In the genomic region with DNA sequence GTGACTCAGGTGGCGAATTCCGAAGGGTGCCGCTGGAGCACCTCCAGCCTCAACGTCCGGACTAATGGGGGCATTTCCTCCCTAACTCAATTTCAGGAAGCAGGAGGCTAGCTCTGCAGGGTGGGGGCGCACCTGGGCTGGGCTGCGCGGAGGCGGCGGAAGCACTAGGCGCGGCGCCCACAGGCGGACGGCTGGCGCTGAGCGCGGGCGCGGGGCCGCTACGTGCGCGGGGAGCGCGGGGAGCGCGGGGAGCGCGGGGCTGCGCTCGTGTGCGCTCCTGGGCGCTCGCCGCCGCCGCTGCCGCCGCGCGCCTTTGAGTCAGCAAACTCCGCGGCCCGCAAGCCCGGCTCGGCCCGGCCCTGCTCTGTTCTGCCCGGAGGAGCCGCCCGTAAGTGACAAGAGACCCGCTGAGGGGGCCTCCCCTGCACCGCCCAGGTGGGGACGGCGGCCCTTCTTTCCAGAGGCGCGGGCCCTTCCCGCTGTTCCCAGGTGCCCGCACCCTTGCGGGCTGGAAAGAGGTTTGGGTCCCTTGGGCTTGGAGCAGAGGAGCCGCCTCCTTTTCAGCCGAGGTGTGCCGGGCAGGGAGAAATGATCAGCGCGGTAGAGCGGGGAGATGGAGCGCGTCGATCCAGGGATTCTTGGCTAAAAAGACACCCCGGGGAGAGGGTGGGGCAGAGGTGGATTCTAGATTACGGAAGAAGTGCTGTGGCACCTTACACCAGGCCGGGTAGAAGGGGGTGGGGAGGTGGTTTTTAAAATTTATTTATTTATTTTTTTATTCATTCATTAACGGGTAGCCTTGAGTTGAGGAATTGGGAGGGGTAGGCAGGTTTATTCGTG, we compare ENCODE assay signal across 8 cellular contexts. TPM values are rescaled to one million over a fixed set of nuclear protein-coding genes. Genes with fewer than 3 reads are reported as not detected.
DNase-seq lines count a peak whose midpoint lies in the region; ATAC-seq, FAIRE-seq and TF ChIP-seq lines count a peak whose summit lies in the region.

A gene with protein sequence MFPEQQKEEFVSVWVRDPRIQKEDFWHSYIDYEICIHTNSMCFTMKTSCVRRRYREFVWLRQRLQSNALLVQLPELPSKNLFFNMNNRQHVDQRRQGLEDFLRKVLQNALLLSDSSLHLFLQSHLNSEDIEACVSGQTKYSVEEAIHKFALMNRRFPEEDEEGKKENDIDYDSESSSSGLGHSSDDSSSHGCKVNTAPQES (plus strand): TSS at position 164 of the 840 bp plus-strand sequence. CDS start 54,581 bp downstream, outside the sequence.

- H3K4me1 ChIP-seq in body of pancreas (peaks cover 20% of the 10 kb centered on the region), kidney (ENCODE audit: control insufficient read depth in 1 of 2, insufficient read depth in 1 of 2, low read depth in 1 of 2, low read length in 2 of 2) (peaks cover 0 to 3% of the 10 kb centered on the region in 2 donors)

- TF ChIP-seq CTCF in GM12864 (IDR thresholded peaks at IDR 0.05; ENCODE audit: low read depth, low read length, missing control alignments) = peak; percentile 47
- TF ChIP-seq CTCF in body of pancreas (IDR thresholded peaks at IDR 0.05) = peak in 5 of 7 experiments; percentile 17 to 64 (median 34)
- TF ChIP-seq CTCF in kidney (IDR thresholded peaks at IDR 0.05; ENCODE audit: borderline replicate concordance, extremely low read depth, insufficient read depth) = peak; percentile 53

- peaks cover 31% of the 10 kb centered on the region for H3K36me3 Mint-ChIP-seq in T-helper 2 cell treated with Interferon-gamma antibody and Interleukin-4, amounts not matched to agents 5 μg/mL and 100 μg/mL, for 36 hours (ENCODE audit: low read depth)

- ATAC-seq in HG02588 (IDR thresholded peaks at IDR 0.05; ENCODE audit: unreplicated experiment) (peak; percentile 70), body of pancreas (peak; percentile 93)

- no peaks in the 10 kb centered on the region for H3K27me3 Mint-ChIP-seq in T-helper 2 cell treated with Interferon-gamma antibody and Interleukin-4, amounts not matched to agents 5 μg/mL and 100 μg/mL, for 36 hours (ENCODE audit: low read depth)

- peak within 1 kb of the TSS; percentile 95 for H3K27ac Mint-ChIP-seq in T-helper 2 cell treated with Interferon-gamma antibody and Interleukin-4, amounts not matched to agents 5 μg/mL and 100 μg/mL, for 36 hours

- intact Hi-C loops in body of pancreas (cut with DNase I) (no loop called here), kidney (cut with DNase I) (no loop called here)

- no peaks in the 10 kb centered on the region for H3K9me3 ChIP-seq in body of pancreas
- H3K9me3 ChIP-seq in kidney (ENCODE audit: control insufficient read depth in 1 of 2, low read length in 2 of 2) = no peaks in the 10 kb centered on the region

- H3K4me3 ChIP-seq in GM12864 (ENCODE audit: low read depth, low read length) (peak within 1 kb of the TSS; percentile 87), body of pancreas (peak within 1 kb of the TSS; percentile 55 to 76), kidney (ENCODE audit: low read length in 2 of 2) (peak within 1 kb of the TSS; percentile 65 to 77)

- FAIRE-seq in kidney (lab: Jason Lieb, UNC) = no peak

- peak; percentile 4 to 41 (median 36) for TF ChIP-seq POLR2A in body of pancreas (IDR thresholded peaks at IDR 0.05)

- H3K27ac ChIP-seq in body of pancreas (peak within 1 kb of the TSS in 3 of 4 donors; percentile 66 to 90 (median 77)), kidney (ENCODE audit: low read depth in 2 of 2, low read length in 2 of 2) (peak within 1 kb of the TSS; percentile 90 to 93)

- H3K36me3 ChIP-seq in body of pancreas (replicated peaks in 1 of 2; ENCODE audit: insufficient read depth in 1 of 2, low read depth in 2 of 2) (no peaks in the 10 kb centered on the region), kidney (ENCODE audit: control insufficient read depth in 1 of 2, insufficient read depth in 2 of 2, low read length in 2 of 2) (no peaks in the 10 kb centered on the region)

- WGBS in body of pancreas, 2 donors = 1 to 2% methylated on average over 19 to 61 of the region's 74 CpGs

- DNase-seq in GM12864 (ENCODE audit: low read depth) (peak; percentile 42), NCI-H1092 (lab: John Stamatoyannopoulos, UW) (peak; percentile 74), body of pancreas (peak; percentile 68 to 82 (median 73)), kidney (peak; percentile 86), SHP77 treated with DMSO at 0.1 percent for 48 hours (lab: John Stamatoyannopoulos, UW) (no peak)
- peak; percentile 69 for DNase-seq in T-helper 2 cell treated with Interferon-gamma antibody and Interleukin-4, amounts not matched to agents 5 μg/mL and 100 μg/mL, for 36 hours (ENCODE audit: low spot score)
- peak; percentile 19 to 37 for DNase-seq in stimulated activated CD4-positive, alpha-beta T cell treated with anti-CD3 and anti-CD28 coated beads, Interleukin-1b, Interleukin-23, amount 100 ng/mL, for 1 hour (ENCODE audit: low read depth in 2 of 2)

- peaks cover 34% of the 10 kb centered on the region for H3K4me1 Mint-ChIP-seq in T-helper 2 cell treated with Interferon-gamma antibody and Interleukin-4, amounts not matched to agents 5 μg/mL and 100 μg/mL, for 36 hours (ENCODE audit: low read depth)

- H3K9ac ChIP-seq in kidney (ENCODE audit: low read length in 2 of 2) = peak within 1 kb of the TSS; percentile 73 to 76

- no peaks in the 10 kb centered on the region for H3K9me3 Mint-ChIP-seq in T-helper 2 cell treated with Interferon-gamma antibody and Interleukin-4, amounts not matched to agents 5 μg/mL and 100 μg/mL, for 36 hours

- peak within 1 kb of the TSS; percentile 96 for H3K4me3 Mint-ChIP-seq in T-helper 2 cell treated with Interferon-gamma antibody and Interleukin-4, amounts not matched to agents 5 μg/mL and 100 μg/mL, for 36 hours

- no peaks in the 10 kb centered on the region for H3K27me3 ChIP-seq in body of pancreas

RNA-seq across cellular contexts. Expression of the gene that starts here (rescaled TPM):
- 1 to 10 TPM; 1.3 to 6.7 TPM for total RNA-seq in body of pancreas
- 72.0 TPM for total RNA-seq in kidney
- 30.1 TPM for polyA plus RNA-seq in kidney (ENCODE audit: insufficient read depth, low read depth, low replicate concordance)
